1 cellular context compared by ENCODE assay signal in the genomic region with DNA sequence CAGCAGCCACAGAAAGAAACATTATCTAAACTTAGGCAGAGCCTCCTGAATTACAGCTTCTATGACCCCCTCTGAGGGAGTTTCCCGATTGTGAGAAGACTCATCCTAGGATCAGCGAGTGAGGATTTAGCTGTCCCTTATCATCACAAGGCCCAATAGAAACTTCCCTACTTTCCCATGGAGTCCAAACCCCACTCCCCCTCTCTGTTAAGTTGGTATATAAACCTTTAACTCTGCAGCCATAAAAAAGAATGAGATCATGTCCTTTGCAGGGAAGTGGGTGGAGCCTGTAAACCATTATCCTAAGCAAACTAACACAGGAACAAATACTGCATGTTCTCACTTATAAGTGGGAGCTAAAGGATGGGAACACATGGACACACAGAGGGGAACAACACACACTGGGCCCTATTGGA.
TF ChIP-seq lines count a peak whose summit lies in the region.

No MANE protein-coding gene starts in this region.

TF ChIP-seq in K562, 482 proteins besides CTCF, POLR2A, EP300 and RAD21 (continued from another document and continues in another):
- TF ChIP-seq JUND (IDR thresholded peaks at IDR 0.05; ENCODE audit: borderline replicate concordance, low read depth, low read length), result peak; percentile 80
- peak; percentile 48; the same call in 1 of the 3 replicates for TF ChIP-seq JUND (tag; IDR thresholded peaks at IDR 0.05; ENCODE audit: borderline replicate concordance, low read depth, low read length)
- TF ChIP-seq, protein P1, sequence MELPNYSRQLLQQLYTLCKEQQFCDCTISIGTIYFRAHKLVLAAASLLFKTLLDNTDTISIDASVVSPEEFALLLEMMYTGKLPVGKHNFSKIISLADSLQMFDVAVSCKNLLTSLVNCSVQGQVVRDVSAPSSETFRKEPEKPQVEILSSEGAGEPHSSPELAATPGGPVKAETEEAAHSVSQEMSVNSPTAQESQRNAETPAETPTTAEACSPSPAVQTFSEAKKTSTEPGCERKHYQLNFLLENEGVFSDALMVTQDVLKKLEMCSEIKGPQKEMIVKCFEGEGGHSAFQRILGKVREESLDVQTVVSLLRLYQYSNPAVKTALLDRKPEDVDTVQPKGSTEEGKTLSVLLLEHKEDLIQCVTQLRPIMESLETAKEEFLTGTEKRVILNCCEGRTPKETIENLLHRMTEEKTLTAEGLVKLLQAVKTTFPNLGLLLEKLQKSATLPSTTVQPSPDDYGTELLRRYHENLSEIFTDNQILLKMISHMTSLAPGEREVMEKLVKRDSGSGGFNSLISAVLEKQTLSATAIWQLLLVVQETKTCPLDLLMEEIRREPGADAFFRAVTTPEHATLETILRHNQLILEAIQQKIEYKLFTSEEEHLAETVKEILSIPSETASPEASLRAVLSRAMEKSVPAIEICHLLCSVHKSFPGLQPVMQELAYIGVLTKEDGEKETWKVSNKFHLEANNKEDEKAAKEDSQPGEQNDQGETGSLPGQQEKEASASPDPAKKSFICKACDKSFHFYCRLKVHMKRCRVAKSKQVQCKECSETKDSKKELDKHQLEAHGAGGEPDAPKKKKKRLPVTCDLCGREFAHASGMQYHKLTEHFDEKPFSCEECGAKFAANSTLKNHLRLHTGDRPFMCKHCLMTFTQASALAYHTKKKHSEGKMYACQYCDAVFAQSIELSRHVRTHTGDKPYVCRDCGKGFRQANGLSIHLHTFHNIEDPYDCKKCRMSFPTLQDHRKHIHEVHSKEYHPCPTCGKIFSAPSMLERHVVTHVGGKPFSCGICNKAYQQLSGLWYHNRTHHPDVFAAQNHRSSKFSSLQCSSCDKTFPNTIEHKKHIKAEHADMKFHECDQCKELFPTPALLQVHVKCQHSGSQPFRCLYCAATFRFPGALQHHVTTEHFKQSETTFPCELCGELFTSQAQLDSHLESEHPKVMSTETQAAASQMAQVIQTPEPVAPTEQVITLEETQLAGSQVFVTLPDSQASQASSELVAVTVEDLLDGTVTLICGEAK (IDR thresholded peaks at IDR 0.05), result 0 out of 2 replicates have a peak, but pooled peaks have one; percentile 15
- TF ChIP-seq, protein P1 (CRISPR knock-in tag; IDR thresholded peaks at IDR 0.05), result no peak
- TF ChIP-seq, protein P2, sequence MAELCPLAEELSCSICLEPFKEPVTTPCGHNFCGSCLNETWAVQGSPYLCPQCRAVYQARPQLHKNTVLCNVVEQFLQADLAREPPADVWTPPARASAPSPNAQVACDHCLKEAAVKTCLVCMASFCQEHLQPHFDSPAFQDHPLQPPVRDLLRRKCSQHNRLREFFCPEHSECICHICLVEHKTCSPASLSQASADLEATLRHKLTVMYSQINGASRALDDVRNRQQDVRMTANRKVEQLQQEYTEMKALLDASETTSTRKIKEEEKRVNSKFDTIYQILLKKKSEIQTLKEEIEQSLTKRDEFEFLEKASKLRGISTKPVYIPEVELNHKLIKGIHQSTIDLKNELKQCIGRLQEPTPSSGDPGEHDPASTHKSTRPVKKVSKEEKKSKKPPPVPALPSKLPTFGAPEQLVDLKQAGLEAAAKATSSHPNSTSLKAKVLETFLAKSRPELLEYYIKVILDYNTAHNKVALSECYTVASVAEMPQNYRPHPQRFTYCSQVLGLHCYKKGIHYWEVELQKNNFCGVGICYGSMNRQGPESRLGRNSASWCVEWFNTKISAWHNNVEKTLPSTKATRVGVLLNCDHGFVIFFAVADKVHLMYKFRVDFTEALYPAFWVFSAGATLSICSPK (IDR thresholded peaks at IDR 0.05; ENCODE audit: borderline replicate concordance), result no peak
- TF ChIP-seq MCM3 (IDR thresholded peaks at IDR 0.05), result no peak
- TF ChIP-seq GTF2E2 (tag; IDR thresholded peaks at IDR 0.05), result peak; percentile 77; the same call in 1 of the 2 replicates
- no peak for TF ChIP-seq CREB3 (tag; conservative IDR thresholded peaks at IDR 0.05; ENCODE audit: low read depth)
- no peak for TF ChIP-seq ELF2 (CRISPR knock-in tag; IDR thresholded peaks at IDR 0.05)
- TF ChIP-seq SIRT6 (IDR thresholded peaks at IDR 0.05; ENCODE audit: low read depth, low read length), result no peak
- no peak for TF ChIP-seq CHD4 (IDR thresholded peaks at IDR 0.05; ENCODE audit: insufficient read depth, insufficient replicate concordance, low read depth, low read length, poor library complexity, severe bottlenecking)
- TF ChIP-seq ZBED1 (IDR thresholded peaks at IDR 0.05), result no peak
- no peak; a peak in 1 of 4 replicates for TF ChIP-seq FOXK2 (conservative IDR thresholded peaks at IDR 0.05 in 1 of 2, IDR thresholded peaks at IDR 0.05 in 1 of 2; ENCODE audit: low read depth in 2 of 2)
- no peak for TF ChIP-seq ETV1 (tag; conservative IDR thresholded peaks at IDR 0.05; ENCODE audit: low read depth)
- TF ChIP-seq, protein P3, sequence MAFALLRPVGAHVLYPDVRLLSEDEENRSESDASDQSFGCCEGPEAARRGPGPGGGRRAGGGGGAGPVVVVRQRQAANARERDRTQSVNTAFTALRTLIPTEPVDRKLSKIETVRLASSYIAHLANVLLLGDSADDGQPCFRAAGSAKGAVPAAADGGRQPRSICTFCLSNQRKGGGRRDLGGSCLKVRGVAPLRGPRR (CRISPR knock-in tag; IDR thresholded peaks at IDR 0.05), result no peak
- no peak for TF ChIP-seq OTX1 (CRISPR knock-in tag; IDR thresholded peaks at IDR 0.05)
- no peak for TF ChIP-seq ZNF165 (CRISPR knock-in tag; IDR thresholded peaks at IDR 0.05; ENCODE audit: borderline replicate concordance)
- TF ChIP-seq KAT2B (IDR thresholded peaks at IDR 0.05; ENCODE audit: low read depth, low read length), result no peak
- TF ChIP-seq CREB1 (IDR thresholded peaks at IDR 0.05), result no peak
- TF ChIP-seq CREB1 (CRISPR knock-in tag; IDR thresholded peaks at IDR 0.05), result no peak
- TF ChIP-seq ZBTB11 (CRISPR knock-in tag; IDR thresholded peaks at IDR 0.05), result peak in 1 of 3 experiments; percentile 62; a peak in 1 of 6 replicates
- TF ChIP-seq ZNF76 (CRISPR knock-in tag; IDR thresholded peaks at IDR 0.05; ENCODE audit: borderline replicate concordance), result 0 out of 2 replicates have a peak, but pooled peaks have one; percentile 3
- no peak for TF ChIP-seq ZNF354B (CRISPR knock-in tag; IDR thresholded peaks at IDR 0.05)
- no peak for TF ChIP-seq U2AF1 (optimal IDR thresholded peaks at IDR 0.05; ENCODE audit: low read depth, low read length)
- no peak for TF ChIP-seq ZNF3 (CRISPR knock-in tag; IDR thresholded peaks at IDR 0.05)
- TF ChIP-seq ETS1 (conservative IDR thresholded peaks at IDR 0.05; ENCODE audit: control insufficient read depth, low read depth, low read length), result no peak
- no peak for TF ChIP-seq EWSR1 (IDR thresholded peaks at IDR 0.05; ENCODE audit: borderline replicate concordance, low read depth, partially characterized antibody)
- TF ChIP-seq MCM7 (IDR thresholded peaks at IDR 0.05), result no peak
- TF ChIP-seq JUN (IDR thresholded peaks at IDR 0.05; ENCODE audit: borderline replicate concordance, low read depth, low read length), result peak; percentile 72; the same call in 1 of the 2 replicates
- TF ChIP-seq JUN (CRISPR knock-in tag; IDR thresholded peaks at IDR 0.05; ENCODE audit: borderline replicate concordance), result no peak
- no peak; the same call in 1 of the 2 replicates for TF ChIP-seq SP1 (CRISPR knock-in tag; IDR thresholded peaks at IDR 0.05)
- no peak for TF ChIP-seq ZNF449 (CRISPR knock-in tag; IDR thresholded peaks at IDR 0.05)
- no peak for TF ChIP-seq POLR2AphosphoS2 (IDR thresholded peaks at IDR 0.05; ENCODE audit: low read length)
- no peak for TF ChIP-seq ZNF263 (CRISPR knock-in tag; IDR thresholded peaks at IDR 0.05; ENCODE audit: borderline replicate concordance)
- TF ChIP-seq RCOR1 (IDR thresholded peaks at IDR 0.05; ENCODE audit: borderline replicate concordance in 1 of 2, low read depth in 2 of 2, low read length in 2 of 2), result peak in 1 of 2 experiments; percentile 10; a peak in 1 of 4 replicates
- TF ChIP-seq HMBOX1 (IDR thresholded peaks at IDR 0.05), result peak; percentile 37; the same call in 1 of the 2 replicates
- TF ChIP-seq, protein P4, sequence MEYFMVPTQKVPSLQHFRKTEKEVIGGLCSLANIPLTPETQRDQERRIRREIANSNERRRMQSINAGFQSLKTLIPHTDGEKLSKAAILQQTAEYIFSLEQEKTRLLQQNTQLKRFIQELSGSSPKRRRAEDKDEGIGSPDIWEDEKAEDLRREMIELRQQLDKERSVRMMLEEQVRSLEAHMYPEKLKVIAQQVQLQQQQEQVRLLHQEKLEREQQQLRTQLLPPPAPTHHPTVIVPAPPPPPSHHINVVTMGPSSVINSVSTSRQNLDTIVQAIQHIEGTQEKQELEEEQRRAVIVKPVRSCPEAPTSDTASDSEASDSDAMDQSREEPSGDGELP (CRISPR knock-in tag; IDR thresholded peaks at IDR 0.05; ENCODE audit: borderline replicate concordance), result no peak
- TF ChIP-seq ZNF586 (CRISPR knock-in tag; conservative IDR thresholded peaks at IDR 0.05), result no peak
- TF ChIP-seq THRAP3 (IDR thresholded peaks at IDR 0.05; ENCODE audit: borderline replicate concordance), result no peak
